ENCODE assay signal across 8 cellular contexts in genomic region chr6:123803862-123804681, GRCh38. TPM values are rescaled to one million over a fixed set of nuclear protein-coding genes. Genes with fewer than 3 reads are reported as not detected.
DNase-seq lines count a peak whose midpoint lies in the region; ATAC-seq and TF ChIP-seq lines count a peak whose summit lies in the region.

Gene NKAIN2, plus strand, starts transcription at chr6:123803865.

- no peak within 1 kb of the TSS for H3K4me3 ChIP-seq in CD4-positive, alpha-beta memory T cell (ENCODE audit: low read length in 2 of 2)
- peak within 1 kb of the TSS; percentile 89 for H3K4me3 ChIP-seq in SK-N-MC
- peak within 1 kb of the TSS; percentile 35 for H3K4me3 ChIP-seq in epithelial cell of esophagus (ENCODE audit: low read length)
- H3K4me3 ChIP-seq in mucosa of stomach (ENCODE audit: low read length) = peak within 1 kb of the TSS; percentile 42
- H3K4me3 ChIP-seq in upper lobe of right lung = peak within 1 kb of the TSS; percentile 47

- DNase-seq in CD4-positive, alpha-beta memory T cell = no peak
- DNase-seq in SK-N-MC (ENCODE audit: low read depth, low spot score) (no peak), epithelial cell of esophagus (ENCODE audit: low read depth) (peak; percentile 35), upper lobe of right lung (peak; percentile 60), T-helper 9 cell (no peak)

- CTCF ChIA-PET in CD4-positive, alpha-beta memory T cell (lab: Charles Lee; ENCODE audit: partially characterized antibody) = no interaction called here

- H3K27ac ChIP-seq in CD4-positive, alpha-beta memory T cell (ENCODE audit: low read depth, low read length) = no peak within 1 kb of the TSS
- H3K27ac ChIP-seq in SK-N-MC (peak within 1 kb of the TSS; percentile 86), upper lobe of right lung (no peak within 1 kb of the TSS)

- H3K36me3 ChIP-seq in CD4-positive, alpha-beta memory T cell (ENCODE audit: insufficient read depth, low read length) = no peaks in the 10 kb centered on the region
- H3K36me3 ChIP-seq in SK-N-MC (ENCODE audit: insufficient read depth, low read length) (no peaks in the 10 kb centered on the region), mucosa of stomach (ENCODE audit: control insufficient read depth, insufficient read depth, low read length) (no peaks in the 10 kb centered on the region), upper lobe of right lung (no peaks in the 10 kb centered on the region)

- H3K4me1 ChIP-seq in CD4-positive, alpha-beta memory T cell (ENCODE audit: insufficient read depth, low read length) = peaks cover 3% of the 10 kb centered on the region
- peaks cover 8% of the 10 kb centered on the region for H3K4me1 ChIP-seq in mucosa of stomach (ENCODE audit: control insufficient read depth, insufficient read depth, low read length)
- peaks cover 6% of the 10 kb centered on the region for H3K4me1 ChIP-seq in upper lobe of right lung

- no peak for TF ChIP-seq CTCF in epithelial cell of esophagus (IDR thresholded peaks at IDR 0.05; ENCODE audit: insufficient read depth, low read depth, low read length, missing control alignments)
- no peak for TF ChIP-seq CTCF in upper lobe of right lung (IDR thresholded peaks at IDR 0.05)

- peaks cover 12% of the 10 kb centered on the region for H3K27me3 ChIP-seq in CD4-positive, alpha-beta memory T cell (ENCODE audit: insufficient read depth, low read length)
- H3K27me3 ChIP-seq in mucosa of stomach (ENCODE audit: control insufficient read depth, insufficient read depth, low read length) = peaks cover 28% of the 10 kb centered on the region
- peaks cover 41% of the 10 kb centered on the region for H3K27me3 ChIP-seq in upper lobe of right lung

- ATAC-seq in GM19351 (IDR thresholded peaks at IDR 0.05; ENCODE audit: unreplicated experiment) (peak; percentile 23), HG03521 (IDR thresholded peaks at IDR 0.05; ENCODE audit: unreplicated experiment) (peak; percentile 25), upper lobe of right lung (peak; percentile 64)

- peak within 1 kb of the TSS; percentile 59 to 80 (median 71) for H3K4me3 Mint-ChIP-seq in CD4-positive, alpha-beta memory T cell

- H3K4me1 Mint-ChIP-seq in CD4-positive, alpha-beta memory T cell = peaks cover 2 to 15% (median 9%) of the 10 kb centered on the region in 4 donors

- intact Hi-C loops in CD4-positive, alpha-beta memory T cell (cut with micrococcal nuclease) = no loop called here
- intact Hi-C loops in upper lobe of right lung (cut with DNase I) = no loop called here

- H3K36me3 Mint-ChIP-seq in CD4-positive, alpha-beta memory T cell = no peaks in the 10 kb centered on the region

- POLR2A ChIA-PET in CD4-positive, alpha-beta memory T cell (lab: Charles Lee; ENCODE audit: partially characterized antibody) = no interaction called here

- H3K9ac ChIP-seq in SK-N-MC (ENCODE audit: insufficient read length) = peak within 1 kb of the TSS; percentile 83
- H3K9ac ChIP-seq in mucosa of stomach (ENCODE audit: low read length) = no peak within 1 kb of the TSS

- no peaks in the 10 kb centered on the region for H3K9me3 Mint-ChIP-seq in CD4-positive, alpha-beta memory T cell

- H3K27ac Mint-ChIP-seq in CD4-positive, alpha-beta memory T cell = no peak within 1 kb of the TSS

- peaks cover 17 to 26% of the 10 kb centered on the region in 2 donors for H3K27me3 Mint-ChIP-seq in CD4-positive, alpha-beta memory T cell

- H3K9me3 ChIP-seq in CD4-positive, alpha-beta memory T cell (ENCODE audit: control insufficient read depth in 1 of 2, low read length in 2 of 2) = no peaks in the 10 kb centered on the region
- no peaks in the 10 kb centered on the region for H3K9me3 ChIP-seq in SK-N-MC (ENCODE audit: low read depth, low read length)
- H3K9me3 ChIP-seq in mucosa of stomach (ENCODE audit: control insufficient read depth, low read length) = no peaks in the 10 kb centered on the region
- no peaks in the 10 kb centered on the region for H3K9me3 ChIP-seq in upper lobe of right lung

RNA-seq across cellular contexts. Expression of gene NKAIN2, which starts in this region (rescaled TPM):
- total RNA-seq in CD4-positive, alpha-beta memory T cell = not detected
- not detected for polyA plus RNA-seq in CD4-positive, alpha-beta memory T cell
- total RNA-seq in upper lobe of right lung = not detected

Comparison
In these comparisons a context has a peak if more than half of its experiments do, and no peak if none do; other contexts are left out.
1. Peak in DNase-seq, ATAC-seq and H3K4me3 ChIP-seq in upper lobe of right lung; RNA of the gene not detected or under 1 TPM.
2. H3K4me3 ChIP-seq: peak in SK-N-MC (single experiment), epithelial cell of esophagus (single experiment) and mucosa of stomach (single experiment); none in CD4-positive, alpha-beta memory T cell (0 of 2).
3. Peak in every context shown above with its lines, with median percentiles within 50 percentile points of each other: ATAC-seq.